Comparison of ENCODE assay signal across 2 cellular contexts in the genomic region with DNA sequence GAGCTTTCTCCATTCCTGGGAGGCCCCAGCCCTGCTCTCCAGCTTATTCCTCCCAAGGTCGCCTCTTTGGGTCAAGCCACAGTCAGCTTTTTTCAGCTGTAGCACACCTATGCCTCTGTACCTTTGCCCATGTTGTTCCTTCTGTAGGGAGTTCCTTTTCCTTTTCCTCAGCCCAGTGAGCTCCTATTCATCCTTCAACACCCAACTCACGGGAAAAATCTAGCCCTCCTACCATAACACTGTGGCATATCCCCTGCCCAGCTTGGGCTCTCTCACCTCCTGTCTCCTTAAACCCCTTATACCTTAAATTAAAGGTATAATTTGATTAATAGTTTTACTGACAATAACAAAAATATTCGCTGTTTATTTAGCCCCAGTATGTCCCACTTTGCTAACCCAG.
TF ChIP-seq lines count a peak whose summit lies in the region.

No MANE protein-coding gene starts in this region.

TF ChIP-seq in SK-N-SH treated with all-trans-retinoic acid at 6 μM for 48 hours, 23 proteins besides CTCF, POLR2A, EP300 and RAD21 (continued from another document):
- TF ChIP-seq TSHZ2 (CRISPR knock-in tag; IDR thresholded peaks at IDR 0.05) (no peak), CREB5 (CRISPR knock-in tag; IDR thresholded peaks at IDR 0.05; ENCODE audit: low read depth) (no peak), BACH2 (CRISPR knock-in tag; IDR thresholded peaks at IDR 0.05; ENCODE audit: borderline replicate concordance) (no peak)
TF ChIP-seq in SK-N-SH treated with all-trans-retinoic acid at 6 μM for 48 hours: peak in this region for 1.

TF ChIP-seq in SK-N-SH, 30 proteins besides CTCF, POLR2A, EP300 and RAD21 (continued from another document):
- TF ChIP-seq, protein P1, sequence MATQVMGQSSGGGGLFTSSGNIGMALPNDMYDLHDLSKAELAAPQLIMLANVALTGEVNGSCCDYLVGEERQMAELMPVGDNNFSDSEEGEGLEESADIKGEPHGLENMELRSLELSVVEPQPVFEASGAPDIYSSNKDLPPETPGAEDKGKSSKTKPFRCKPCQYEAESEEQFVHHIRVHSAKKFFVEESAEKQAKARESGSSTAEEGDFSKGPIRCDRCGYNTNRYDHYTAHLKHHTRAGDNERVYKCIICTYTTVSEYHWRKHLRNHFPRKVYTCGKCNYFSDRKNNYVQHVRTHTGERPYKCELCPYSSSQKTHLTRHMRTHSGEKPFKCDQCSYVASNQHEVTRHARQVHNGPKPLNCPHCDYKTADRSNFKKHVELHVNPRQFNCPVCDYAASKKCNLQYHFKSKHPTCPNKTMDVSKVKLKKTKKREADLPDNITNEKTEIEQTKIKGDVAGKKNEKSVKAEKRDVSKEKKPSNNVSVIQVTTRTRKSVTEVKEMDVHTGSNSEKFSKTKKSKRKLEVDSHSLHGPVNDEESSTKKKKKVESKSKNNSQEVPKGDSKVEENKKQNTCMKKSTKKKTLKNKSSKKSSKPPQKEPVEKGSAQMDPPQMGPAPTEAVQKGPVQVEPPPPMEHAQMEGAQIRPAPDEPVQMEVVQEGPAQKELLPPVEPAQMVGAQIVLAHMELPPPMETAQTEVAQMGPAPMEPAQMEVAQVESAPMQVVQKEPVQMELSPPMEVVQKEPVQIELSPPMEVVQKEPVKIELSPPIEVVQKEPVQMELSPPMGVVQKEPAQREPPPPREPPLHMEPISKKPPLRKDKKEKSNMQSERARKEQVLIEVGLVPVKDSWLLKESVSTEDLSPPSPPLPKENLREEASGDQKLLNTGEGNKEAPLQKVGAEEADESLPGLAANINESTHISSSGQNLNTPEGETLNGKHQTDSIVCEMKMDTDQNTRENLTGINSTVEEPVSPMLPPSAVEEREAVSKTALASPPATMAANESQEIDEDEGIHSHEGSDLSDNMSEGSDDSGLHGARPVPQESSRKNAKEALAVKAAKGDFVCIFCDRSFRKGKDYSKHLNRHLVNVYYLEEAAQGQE (IDR thresholded peaks at IDR 0.05; ENCODE audit: low read depth, low read length) = no peak
- TF ChIP-seq SMC3 (IDR thresholded peaks at IDR 0.05; ENCODE audit: low read depth, low read length) (no peak), FOSL2 (IDR thresholded peaks at IDR 0.05; ENCODE audit: borderline replicate concordance, low read depth) (no peak), MAX (IDR thresholded peaks at IDR 0.05; ENCODE audit: low read depth) (no peak), SIN3A (IDR thresholded peaks at IDR 0.05; ENCODE audit: borderline replicate concordance, low read depth, low read length) (no peak), TAF1 (IDR thresholded peaks at IDR 0.05; ENCODE audit: borderline replicate concordance, low read depth, low read length) (no peak), YY1 (IDR thresholded peaks at IDR 0.05; ENCODE audit: low read depth) (no peak), TCF12 (IDR thresholded peaks at IDR 0.05) (no peak), FOXM1 (IDR thresholded peaks at IDR 0.05; ENCODE audit: low read depth) (no peak), JUND (IDR thresholded peaks at IDR 0.05) (no peak), RFX5 (IDR thresholded peaks at IDR 0.05; ENCODE audit: low read length) (no peak), RXRA (IDR thresholded peaks at IDR 0.05; ENCODE audit: borderline replicate concordance, low read depth) (no peak), PBX3 (IDR thresholded peaks at IDR 0.05) (no peak)
